ENCODE assay signal across 25 cellular contexts in the genomic region with DNA sequence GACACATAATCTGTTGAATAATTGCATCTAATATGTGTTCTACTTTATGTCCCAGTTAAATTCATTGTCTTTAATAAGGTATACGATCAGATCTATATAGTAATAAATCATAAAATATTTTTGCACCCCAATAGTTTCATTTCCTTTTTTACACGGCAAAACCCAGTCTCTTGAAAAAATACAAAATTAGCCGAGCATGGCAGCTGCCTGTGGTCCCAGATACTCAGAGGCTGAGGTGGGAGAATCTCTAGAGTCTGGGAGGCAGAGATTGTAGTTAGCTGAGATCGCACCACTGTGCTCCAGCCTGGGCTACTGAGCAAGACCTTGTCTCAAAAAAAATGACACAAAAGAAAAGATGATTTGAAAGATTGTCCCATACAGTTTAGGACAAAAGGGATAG. TPM values are rescaled to one million over a fixed set of nuclear protein-coding genes. Genes with fewer than 3 reads are reported as not detected.
DNase-seq lines count a peak whose midpoint lies in the region; ATAC-seq lines count a peak whose summit lies in the region.
"Had no signal": no experiment of that assay in that cellular context is flagged by ENCODE, and none has a peak within 500 bp of the region (broad histone marks: within the 10 kb centered on the region; RNA-seq: fewer than 3 reads in every experiment).

No MANE protein-coding gene starts in this region.

- peaks cover 6 to 9% of the 10 kb centered on the region in 2 donors for H3K27me3 Mint-ChIP-seq in stimulated activated naive B cell treated with anti-CD40 and anti-IgM and Interleukin-4, amounts not matched to agents 10 μg/mL and 1 μg/mL and 100 μg/mL, for 72 hours

- peak; percentile 73 for DNase-seq in Karpas-422
- DNase-seq in stimulated activated naive B cell treated with anti-CD40 and anti-IgM and Interleukin-4, amounts not matched to agents 10 μg/mL and 1 μg/mL and 100 μg/mL, for 72 hours: no peak
- no peak for DNase-seq in effector CD4-positive, alpha-beta T cell
- DNase-seq: activated CD4-positive, alpha-beta memory T cell treated with anti-CD3 and anti-CD28 coated beads, Interleukin-2, amount 10 ng/mL, durations not matched to agents 7 days and 5 days; activated naive CD4-positive, alpha-beta T cell; activated T-cell treated with anti-CD3 and anti-CD28 coated beads, Interleukin-2, amount 50 U/mL, for 24 hours; CD8-positive, alpha-beta memory T cell; dermis blood vessel endothelial cell; heart right ventricle; immature natural killer cell; Kasumi-1; left ventricle myocardium superior; NCI-H1092 treated with DMSO at 0.1 percent for 48 hours; NCI-H2081 treated with DMSO at 0.1 percent for 48 hours; NCI-H524; small intestine; stimulated activated CD4-positive, alpha-beta T cell treated with anti-CD3 and anti-CD28 coated beads, Interleukin-4, amount 100 ng/mL, for 24 hours; T-helper 9 cell; upper lobe of right lung had no signal

- ATAC-seq in GM18867 (IDR thresholded peaks at IDR 0.05; ENCODE audit: unreplicated experiment) (peak; percentile 62), GM21529 (IDR thresholded peaks at IDR 0.05; ENCODE audit: unreplicated experiment) (peak; percentile 64), HG02588 (IDR thresholded peaks at IDR 0.05; ENCODE audit: unreplicated experiment) (no peak), esophagus mucosa (no peak)
- peak; percentile 62 to 71 for ATAC-seq in stimulated activated naive B cell treated with anti-CD40 and anti-IgM and Interleukin-4, amounts not matched to agents 10 μg/mL and 1 μg/mL and 100 μg/mL, for 72 hours (replicated peaks)
- ATAC-seq: heart right ventricle, left ventricle myocardium superior, SK-N-SH treated with all-trans-retinoic acid at 6 μM for 48 hours, upper lobe of right lung, WTC11 had no signal

- no peaks in the 10 kb centered on the region for H3K9me2 ChIP-seq in Karpas-422 (replicated peaks; ENCODE audit: insufficient read depth, low read length)

- H3K9me3 Mint-ChIP-seq in stimulated activated naive B cell treated with anti-CD40 and anti-IgM and Interleukin-4, amounts not matched to agents 10 μg/mL and 1 μg/mL and 100 μg/mL, for 72 hours: no peaks in the 10 kb centered on the region
- H3K9me3 Mint-ChIP-seq: activated CD4-positive, alpha-beta memory T cell treated with anti-CD3 and anti-CD28 coated beads, Interleukin-2, amount 10 ng/mL, durations not matched to agents 7 days and 5 days; activated T-cell treated with anti-CD3 and anti-CD28 coated beads, Interleukin-2, amount 50 U/mL, for 24 hours; CD8-positive, alpha-beta memory T cell; immature natural killer cell had no signal

- peak overlapping the region; percentile 4 for H3K27ac Mint-ChIP-seq in stimulated activated naive B cell treated with anti-CD40 and anti-IgM and Interleukin-4, amounts not matched to agents 10 μg/mL and 1 μg/mL and 100 μg/mL, for 72 hours
- H3K27ac Mint-ChIP-seq: activated CD4-positive, alpha-beta memory T cell treated with anti-CD3 and anti-CD28 coated beads, Interleukin-2, amount 10 ng/mL, durations not matched to agents 7 days and 5 days; activated T-cell treated with anti-CD3 and anti-CD28 coated beads, Interleukin-2, amount 50 U/mL, for 24 hours; CD8-positive, alpha-beta memory T cell; immature natural killer cell; WTC11 had no signal

- no peak overlapping the region for H2AFZ ChIP-seq in Karpas-422 (ENCODE audit: low read length)

- H3K36me3 Mint-ChIP-seq in stimulated activated naive B cell treated with anti-CD40 and anti-IgM and Interleukin-4, amounts not matched to agents 10 μg/mL and 1 μg/mL and 100 μg/mL, for 72 hours: no peaks in the 10 kb centered on the region
- H3K36me3 Mint-ChIP-seq: CD8-positive, alpha-beta memory T cell; immature natural killer cell had no signal

- H3K9me3 ChIP-seq in Karpas-422 (ENCODE audit: low read length): no peaks in the 10 kb centered on the region
- H3K9me3 ChIP-seq: heart right ventricle, upper lobe of right lung had no signal

- no peak overlapping the region for H3K9ac ChIP-seq in Karpas-422 (ENCODE audit: low read length)

- no peaks in the 10 kb centered on the region for H4K20me1 ChIP-seq in Karpas-422 (ENCODE audit: insufficient read depth, low read depth, low read length)

- H3K27me3 ChIP-seq in Karpas-422 (ENCODE audit: low read length): no peaks in the 10 kb centered on the region
- H3K27me3 ChIP-seq: upper lobe of right lung had no signal

- peak overlapping the region; percentile 69 for H3K4me2 ChIP-seq in Karpas-422 (ENCODE audit: low read depth, low read length, poor library complexity, severe bottlenecking)

- H3K27ac ChIP-seq in Karpas-422 (ENCODE audit: low read length): no peak overlapping the region
- H3K27ac ChIP-seq: heart right ventricle, upper lobe of right lung had no signal

- H3K4me3 ChIP-seq in Karpas-422 (ENCODE audit: low read length): 0 out of 2 replicates have a peak overlapping the region, but pooled peaks have one; percentile 32
- H3K4me3 ChIP-seq: heart right ventricle, upper lobe of right lung had no signal

- H3K4me1 Mint-ChIP-seq in stimulated activated naive B cell treated with anti-CD40 and anti-IgM and Interleukin-4, amounts not matched to agents 10 μg/mL and 1 μg/mL and 100 μg/mL, for 72 hours: peaks cover 10 to 18% of the 10 kb centered on the region in 2 donors
- H3K4me1 Mint-ChIP-seq: WTC11 had no signal

- peaks cover 48% of the 10 kb centered on the region for H3K4me1 ChIP-seq in Karpas-422 (ENCODE audit: low read length)
- H3K4me1 ChIP-seq: heart right ventricle, upper lobe of right lung had no signal

- no peak overlapping the region for H3K4me3 Mint-ChIP-seq in stimulated activated naive B cell treated with anti-CD40 and anti-IgM and Interleukin-4, amounts not matched to agents 10 μg/mL and 1 μg/mL and 100 μg/mL, for 72 hours
- H3K4me3 Mint-ChIP-seq: activated CD4-positive, alpha-beta memory T cell treated with anti-CD3 and anti-CD28 coated beads, Interleukin-2, amount 10 ng/mL, durations not matched to agents 7 days and 5 days; activated T-cell treated with anti-CD3 and anti-CD28 coated beads, Interleukin-2, amount 50 U/mL, for 24 hours; CD8-positive, alpha-beta memory T cell; immature natural killer cell; WTC11 had no signal

- no peaks in the 10 kb centered on the region for H3K36me3 ChIP-seq in Karpas-422 (ENCODE audit: insufficient read depth, low read length)
- H3K36me3 ChIP-seq: heart right ventricle, upper lobe of right lung had no signal

- no peaks in the 10 kb centered on the region for H3K79me2 ChIP-seq in Karpas-422 (ENCODE audit: low read length)

RNA-seq across cellular contexts. Expression of gene PARP4, which starts 52.3 kb away (rescaled TPM):
- total RNA-seq in Karpas-422 (2014; rRNA removed; shearing (Covaris generic); ENCODE audit: low replicate concordance): 23.1 and 33.0 TPM in 2 replicates
- total RNA-seq in esophagus mucosa: 41.5 TPM

Comparison
In these comparisons a context has a peak if more than half of its experiments do, and no peak if none do; other contexts are left out.
1. ATAC-seq: peak in GM18867 (single experiment), GM21529 (single experiment) and stimulated activated naive B cell treated with anti-CD40 and anti-IgM and Interleukin-4, amounts not matched to agents 10 μg/mL and 1 μg/mL and 100 μg/mL, for 72 hours (2 of 2); none in HG02588 (single experiment) and esophagus mucosa (single experiment).